In the genomic region with DNA sequence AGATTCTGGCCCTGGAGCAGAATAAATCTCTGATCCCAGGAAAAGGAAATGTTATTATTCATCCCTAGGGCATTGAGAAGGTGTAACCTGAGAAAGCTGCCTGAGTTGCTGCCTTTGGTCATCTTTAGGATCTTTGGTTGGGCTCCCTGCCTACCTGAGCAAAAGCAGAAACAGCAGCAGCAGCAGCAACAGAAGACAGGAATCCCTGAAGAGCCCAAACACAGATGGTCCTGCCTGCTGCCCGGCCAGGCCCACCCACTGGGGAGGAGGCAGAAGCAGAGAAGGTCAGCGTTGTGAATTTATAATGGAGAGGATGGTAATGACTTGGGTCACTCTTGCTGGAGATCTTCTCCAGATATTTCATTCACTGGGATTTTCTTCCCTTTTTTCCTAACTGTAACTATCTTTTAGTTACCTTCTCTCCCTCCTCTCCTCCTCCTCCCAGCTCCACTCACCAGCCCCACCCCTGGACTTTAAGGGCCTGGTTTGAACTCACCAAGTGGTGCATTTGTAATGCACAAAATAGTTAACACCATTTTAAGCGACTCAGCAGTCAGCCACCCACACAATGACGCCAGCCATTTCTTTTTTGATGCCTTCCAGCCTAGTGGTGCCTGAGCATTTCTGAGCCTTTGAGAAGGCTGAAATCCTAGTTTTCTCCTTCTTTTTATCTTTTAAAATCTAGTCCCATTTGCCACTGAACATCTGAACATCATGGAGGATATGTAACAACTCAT, we compare ENCODE assay signal across 20 cellular contexts.
DNase-seq lines count a peak whose midpoint lies in the region; FAIRE-seq and TF ChIP-seq lines count a peak whose summit lies in the region.
"Had no signal": no experiment of that assay in that cellular context is flagged by ENCODE, and none has a peak within 500 bp of the region (broad histone marks: within the 10 kb centered on the region; RNA-seq: fewer than 3 reads in every experiment).

No MANE protein-coding gene starts in this region.

- H4K5ac ChIP-seq in H1 (ENCODE audit: insufficient read length, low read depth, low read length) = no peak overlapping the region

- H2BK5ac ChIP-seq in H1 (ENCODE audit: low read depth, low read length) = no peak overlapping the region

- no peaks in the 10 kb centered on the region for H3K9me1 ChIP-seq in keratinocyte (ENCODE audit: control insufficient read depth, extremely low read depth, insufficient read depth, low read length)

- no peak for TF ChIP-seq POLR2A in H1 (IDR thresholded peaks at IDR 0.05; ENCODE audit: control extremely low read depth in 1 of 2, low read depth in 2 of 2, low read length in 2 of 2)
- no peak for TF ChIP-seq POLR2A in GM12892 (IDR thresholded peaks at IDR 0.05; ENCODE audit: low read depth, low read length)

- WGBS in H1 (ENCODE audit: extremely low coverage in 1 of 2, insufficient coverage in 1 of 2, insufficient read length in 1 of 2, insufficient replicate concordance in 2 of 2, low coverage in 1 of 2, low lambda C conversion rate in 2 of 2, missing lambda C conversion rate in 1 of 2), 2 experiments = 78% methylated on average over 4 of the region's 4 CpGs; no CpG with 5 or more reads in 1 of the 2 experiments
- 93% methylated on average over 3 of the region's 4 CpGs for WGBS in SK-N-SH (ENCODE audit: low lambda C conversion rate)

- no peak overlapping the region for H3K23ac ChIP-seq in H1 (ENCODE audit: insufficient read length)

- H3K9ac ChIP-seq in HUES48 (ENCODE audit: low read depth, low read length) = no peak overlapping the region
- H3K9ac ChIP-seq in H1 (replicated peaks in 1 of 4; ENCODE audit: extremely low read depth in 1 of 4, low read depth in 3 of 4, low read length in 3 of 4) = no peak overlapping the region
- H3K9ac ChIP-seq in keratinocyte (ENCODE audit: control insufficient read depth, extremely low read depth, insufficient read depth, low read length) = no peak overlapping the region
- H3K9ac ChIP-seq in SK-N-SH = no peak overlapping the region
- H3K9ac ChIP-seq: GM23248, KMS-11 had no signal

- H3K36me3 ChIP-seq in HUES48 (ENCODE audit: control insufficient read depth, insufficient read depth, low read length) (no peaks in the 10 kb centered on the region), H1 (ENCODE audit: control insufficient read depth in 2 of 4, insufficient read depth in 4 of 4, low read length in 3 of 4) (no peaks in the 10 kb centered on the region), keratinocyte (ENCODE audit: control insufficient read depth in 2 of 2, extremely low read depth in 1 of 2, insufficient read depth in 2 of 2, low read length in 2 of 2) (no peaks in the 10 kb centered on the region), SK-N-SH (replicated peaks in 1 of 2; ENCODE audit: control insufficient read depth in 1 of 2, insufficient read depth in 2 of 2, low read length in 1 of 2) (no peaks in the 10 kb centered on the region), left ventricle myocardium inferior (no peaks in the 10 kb centered on the region)

- H3K4me1 ChIP-seq in HUES48 (ENCODE audit: control insufficient read depth, insufficient read depth, low read length) (peaks cover 10% of the 10 kb centered on the region; the same call in 1 of the 2 replicates), H1 (replicated peaks in 1 of 4; ENCODE audit: control insufficient read depth in 3 of 4, insufficient read depth in 4 of 4, low read length in 3 of 4) (peaks cover 0 to 4% (median 1%) of the 10 kb centered on the region in 4 experiments; a peak in 2 of 7 replicates), keratinocyte (ENCODE audit: control insufficient read depth, extremely low read depth, insufficient read depth, low read length) (peaks cover 9% of the 10 kb centered on the region), SK-N-SH (ENCODE audit: control insufficient read depth in 1 of 2, insufficient read depth in 2 of 2, low read depth in 1 of 2, low read length in 1 of 2) (peaks cover 4 to 28% of the 10 kb centered on the region in 2 experiments; a peak in 2 of 4 replicates), left ventricle myocardium inferior (no peaks in the 10 kb centered on the region)

- H3K27me3 ChIP-seq in HUES48 (ENCODE audit: control insufficient read depth, insufficient read depth, low read length) (no peaks in the 10 kb centered on the region), H1 (replicated peaks in 1 of 4; ENCODE audit: control insufficient read depth in 3 of 4, extremely low read depth in 1 of 4, insufficient read depth in 3 of 4, low read length in 3 of 4) (no peaks in the 10 kb centered on the region), keratinocyte (ENCODE audit: control insufficient read depth, extremely low read depth, insufficient read depth, low read length) (no peaks in the 10 kb centered on the region), SK-N-SH (ENCODE audit: insufficient read depth) (no peaks in the 10 kb centered on the region), left ventricle myocardium inferior (ENCODE audit: low read depth) (peaks cover 16% of the 10 kb centered on the region)

- dilution Hi-C loops in keratinocyte (cut with MboI; ENCODE audit: extremely low pct_ligation_motif_present, low sequenced_read_pairs) = no loop called here

- H3K27ac ChIP-seq in HUES48 (ENCODE audit: low read depth, low read length) (peak overlapping the region; percentile 55), H1 (ENCODE audit: low read depth, low read length) (no peak overlapping the region), keratinocyte (ENCODE audit: control insufficient read depth, insufficient read depth, low read length) (no peak overlapping the region), SK-N-SH (ENCODE audit: low read depth in 2 of 2, low read length in 1 of 2) (no peak overlapping the region), left ventricle myocardium inferior (replicated peaks) (no peak overlapping the region)
- H3K27ac ChIP-seq: GM23248, KMS-11 had no signal

- H3K18ac ChIP-seq in H1 (ENCODE audit: extremely low read depth, low read length) = no peak overlapping the region

- CTCF ChIA-PET in H1 (lab: Charles Lee; ENCODE audit: partially characterized antibody) (interaction anchor here (1.6 kb wide), 1 partner anchor 24 kb away, joined by 3 read pairs; no protein-coding TSS in a partner anchor), SK-N-SH (lab: Yijun Ruan, JAX) (no interaction called here)

- no peak overlapping the region for H3K4me3 ChIP-seq in HUES48 (ENCODE audit: low read depth, low read length)
- no peak overlapping the region for H3K4me3 ChIP-seq in H1 (ENCODE audit: extremely low read depth in 1 of 4, insufficient read depth in 2 of 4, low read depth in 3 of 4, low read length in 4 of 4)
- no peak overlapping the region for H3K4me3 ChIP-seq in keratinocyte (ENCODE audit: control insufficient read depth in 2 of 3, extremely low read depth in 1 of 3, insufficient read depth in 2 of 3, low read depth in 1 of 3, low read length in 3 of 3)
- H3K4me3 ChIP-seq in SK-N-SH (ENCODE audit: low read depth in 2 of 2, low read length in 1 of 2) = no peak overlapping the region
- H3K4me3 ChIP-seq in left ventricle myocardium inferior = no peak overlapping the region
- H3K4me3 ChIP-seq: GM23248 had no signal

- no peak for TF ChIP-seq EP300 in H1 (IDR thresholded peaks at IDR 0.05; ENCODE audit: borderline replicate concordance in 1 of 2, low read depth in 2 of 2, low read length in 2 of 2)
- TF ChIP-seq EP300 in SK-N-SH (IDR thresholded peaks at IDR 0.05; ENCODE audit: borderline replicate concordance in 1 of 2, low read depth in 1 of 2, low read length in 1 of 2) = no peak

- no peak overlapping the region for H2AK5ac ChIP-seq in H1 (ENCODE audit: low read depth, low read length)

- H3K4ac ChIP-seq in H1 (replicated peaks; ENCODE audit: insufficient read length, low read depth, low read length) = no peak overlapping the region

- H3K9me2 ChIP-seq in SK-N-SH = no peaks in the 10 kb centered on the region

- intact Hi-C loops in left ventricle myocardium inferior (cut with micrococcal nuclease) = no loop called here

- H3K79me2 ChIP-seq in H1 (ENCODE audit: control insufficient read depth in 1 of 2, insufficient read depth in 2 of 2, low read length in 2 of 2) (no peaks in the 10 kb centered on the region), keratinocyte (ENCODE audit: control insufficient read depth, insufficient read depth, low read length) (no peaks in the 10 kb centered on the region), SK-N-SH (ENCODE audit: insufficient read depth) (no peaks in the 10 kb centered on the region)

- no peak for TF ChIP-seq CTCF in H1 (IDR thresholded peaks at IDR 0.05; ENCODE audit: control extremely low read depth in 1 of 3, insufficient read depth in 1 of 3, low read depth in 1 of 3, low read length in 3 of 3)
- no peak for TF ChIP-seq CTCF in keratinocyte (optimal IDR thresholded peaks at IDR 0.05 in 1 of 3, IDR thresholded peaks at IDR 0.05 in 1 of 3, conservative IDR thresholded peaks at IDR 0.05 in 1 of 3; ENCODE audit: extremely low read depth in 1 of 3, insufficient read depth in 2 of 3, low read length in 3 of 3)
- no peak for TF ChIP-seq CTCF in SK-N-SH (IDR thresholded peaks at IDR 0.05)
- TF ChIP-seq CTCF in left ventricle myocardium inferior (IDR thresholded peaks at IDR 0.05; ENCODE audit: borderline replicate concordance) = no peak

- no peaks in the 10 kb centered on the region for H4K20me1 ChIP-seq in H1 (replicated peaks in 1 of 2; ENCODE audit: control insufficient read depth in 1 of 2, insufficient read depth in 2 of 2, low read length in 2 of 2)
- H4K20me1 ChIP-seq in keratinocyte (ENCODE audit: control insufficient read depth, extremely low read depth, insufficient read depth, low read length) = no peaks in the 10 kb centered on the region
- no peaks in the 10 kb centered on the region for H4K20me1 ChIP-seq in SK-N-SH (ENCODE audit: insufficient read depth)

- H2AFZ ChIP-seq in H1 (ENCODE audit: low read length) (no peak overlapping the region), keratinocyte (ENCODE audit: control insufficient read depth, low read length) (no peak overlapping the region), SK-N-SH (ENCODE audit: low read depth) (no peak overlapping the region)
- H2AFZ ChIP-seq: GM23248 had no signal

- H3K9me3 ChIP-seq in HUES48 (ENCODE audit: control insufficient read depth, insufficient read depth, low read length) = no peaks in the 10 kb centered on the region
- no peaks in the 10 kb centered on the region for H3K9me3 ChIP-seq in H1 (ENCODE audit: insufficient read depth in 2 of 2, low read depth in 1 of 2, low read length in 1 of 2)
- H3K9me3 ChIP-seq in keratinocyte (ENCODE audit: control insufficient read depth, low read depth, low read length) = no peaks in the 10 kb centered on the region
- H3K9me3 ChIP-seq in SK-N-SH = no peaks in the 10 kb centered on the region
- H3K9me3 ChIP-seq in left ventricle myocardium inferior (replicated peaks) = no peaks in the 10 kb centered on the region

- POLR2A ChIA-PET in H1 (lab: Charles Lee; ENCODE audit: partially characterized antibody) = no interaction called here
- POLR2A ChIA-PET in SK-N-SH (lab: Yijun Ruan, JAX) = no interaction called here

- no peaks in the 10 kb centered on the region for H3K79me1 ChIP-seq in H1 (ENCODE audit: low read depth, low read length)

- H2BK20ac ChIP-seq in H1 (ENCODE audit: low read length) = no peak overlapping the region

- no peaks in the 10 kb centered on the region for H3K23me2 ChIP-seq in H1 (ENCODE audit: low read depth, low read length)

- H4K8ac ChIP-seq in H1 (ENCODE audit: extremely low read depth, insufficient read depth, low read length) = no peak overlapping the region; the same call in 1 of the 2 replicates

- H2BK12ac ChIP-seq in H1 (ENCODE audit: low read depth, low read length) = no peak overlapping the region

- H3K4me2 ChIP-seq in H1 (ENCODE audit: insufficient read depth in 1 of 2, low read depth in 2 of 2, low read length in 2 of 2) (0 out of 4 replicates have a peak overlapping the region, but pooled peaks of 1 of the 2 experiments have one; percentile 23), keratinocyte (ENCODE audit: control insufficient read depth, extremely low read depth, insufficient read depth, low read depth, low read length) (no peak overlapping the region), SK-N-SH (no peak overlapping the region)
- H3K4me2 ChIP-seq: KMS-11 had no signal

- TF ChIP-seq RAD21 in H1 (IDR thresholded peaks at IDR 0.05 in 1 of 2, conservative IDR thresholded peaks at IDR 0.05 in 1 of 2; ENCODE audit: low read depth in 2 of 2, low read length in 2 of 2) (no peak), SK-N-SH (IDR thresholded peaks at IDR 0.05; ENCODE audit: low read length) (no peak)

- H2BK15ac ChIP-seq in H1 (ENCODE audit: low read length) = no peak overlapping the region

- peak; percentile 12 for DNase-seq in NCI-H69 (lab: John Stamatoyannopoulos, UW)
- DNase-seq in H1 (ENCODE audit: low read depth in 1 of 2, low spot score in 2 of 2) = no peak
- no peak for DNase-seq in keratinocyte (ENCODE audit: low read depth, low spot score)
- no peak for DNase-seq in SK-N-SH
- no peak for DNase-seq in left ventricle myocardium inferior
- no peak for DNase-seq in GM12892 (ENCODE audit: insufficient read length)
- DNase-seq: CD4-positive, alpha-beta T cell; COR-L47; DMS79 treated with DMSO at 0.1 percent for 48 hours; GM23248; IMR-90; NCI-H1694 treated with DMSO at 0.1 percent for 48 hours; NCI-H510A; NCI-H82; SW 1271 had no signal

- H4K91ac ChIP-seq in H1 (replicated peaks; ENCODE audit: insufficient read length, low read length) = no peak overlapping the region

- H3K56ac ChIP-seq in H1 (replicated peaks; ENCODE audit: insufficient read length, low read depth, low read length) = no peak overlapping the region

- FAIRE-seq in H1 (lab: Jason Lieb, UNC) = no peak
- peak; percentile 55 for FAIRE-seq in keratinocyte (lab: Jason Lieb, UNC)
- FAIRE-seq in GM12892 (lab: Jason Lieb, UNC) = no peak
- FAIRE-seq: GM12891, HTR-8/SVneo, RCC 7860 had no signal

- H3F3A ChIP-seq in SK-N-SH (replicated peaks; ENCODE audit: insufficient read depth) = peaks cover 5% of the 10 kb centered on the region

- no peak overlapping the region for H2BK120ac ChIP-seq in H1 (replicated peaks; ENCODE audit: low read depth, low read length)

- no peak overlapping the region for H3K14ac ChIP-seq in H1 (ENCODE audit: insufficient read length)
